In genomic region chrX:317424-318067, GRCh38 we compare ENCODE assay signal across 8 cellular contexts. TPM values are rescaled to one million over a fixed set of nuclear protein-coding genes. Genes with fewer than 3 reads are reported as not detected.
DNase-seq lines count a peak whose midpoint lies in the region; ATAC-seq, FAIRE-seq and TF ChIP-seq lines count a peak whose summit lies in the region.

No MANE protein-coding gene starts in this region.

- H3K36me3 Mint-ChIP-seq in activated CD8-positive, alpha-beta memory T cell treated with anti-CD3 and anti-CD28 coated beads, Interleukin-2, amount 10 ng/mL, durations not matched to agents 7 days and 5 days: peaks cover 8% of the 10 kb centered on the region
- H3K36me3 Mint-ChIP-seq in activated naive CD8-positive, alpha-beta T cell treated with anti-CD3 and anti-CD28 coated beads, Interleukin-2, amount 50 U/mL, for 24 hours (ENCODE audit: low read depth): peaks cover 16% of the 10 kb centered on the region

- in situ Hi-C loops in HepG2 (cut with HindIII; ENCODE audit: extremely low pct_ligation_motif_present, low pct_unique_long_range_greater_than_20kb): loop anchor here (5.0 kb wide), 1 partner anchor 40 kb away; no protein-coding TSS in a partner anchor

- DNase-seq in activated CD8-positive, alpha-beta memory T cell treated with anti-CD3 and anti-CD28 coated beads, Interleukin-2, amount 10 ng/mL, durations not matched to agents 7 days and 5 days: no peak
- no peak for DNase-seq in activated CD8-positive, alpha-beta memory T cell treated with anti-CD3 and anti-CD28 coated beads, Interleukin-2, amount 50 U/mL, for 48 hours
- peak; percentile 91 for DNase-seq in activated naive CD8-positive, alpha-beta T cell treated with anti-CD3 and anti-CD28 coated beads, Interleukin-2, amount 50 U/mL, for 24 hours
- no peak for DNase-seq in HepG2 (ENCODE audit: low spot score)
- no peak for DNase-seq in tibial artery
- no peak for DNase-seq in NCI-H82 (lab: John Stamatoyannopoulos, UW)
- no peak for DNase-seq in effector CD8-positive, alpha-beta T cell (lab: John Stamatoyannopoulos, UW)

- no peak for FAIRE-seq in HepG2 (lab: Jason Lieb, UNC)

- no TSS peak for BruUV-seq in HepG2 (replicated peaks; lab: Mats Ljungman, UMichigan)

- peak overlapping the region; percentile 40 for H3K27ac ChIP-seq in HepG2 (ENCODE audit: extremely low read length, insufficient read depth, low read length)
- H3K27ac ChIP-seq in tibial artery: peak overlapping the region; percentile 91 to 95

- H3K27me3 ChIP-seq in HepG2 (ENCODE audit: control insufficient read depth in 1 of 2, insufficient read depth in 2 of 2, low read length in 2 of 2) (no peaks in the 10 kb centered on the region), tibial artery (peaks cover 0 to 2% of the 10 kb centered on the region in 2 donors)

- intact Hi-C loops in HepG2 (cut with micrococcal nuclease; ENCODE audit: unreplicated experiment): loop anchor here (5.0 kb wide), 1 partner anchor 40 kb away; no protein-coding TSS in a partner anchor
- intact Hi-C loops in tibial artery (cut with DNase I; ENCODE audit: low total_unique reads): loop anchor here (5.0 to 10.0 kb wide), 3 partner anchors 70 to 1135 kb away; partner anchors contain the start of genes ASMTL, PPP2R3B and SLC25A6

- peak overlapping the region; percentile 99 for H3K27ac Mint-ChIP-seq in activated CD8-positive, alpha-beta memory T cell treated with anti-CD3 and anti-CD28 coated beads, Interleukin-2, amount 10 ng/mL, durations not matched to agents 7 days and 5 days
- H3K27ac Mint-ChIP-seq in activated naive CD8-positive, alpha-beta T cell treated with anti-CD3 and anti-CD28 coated beads, Interleukin-2, amount 50 U/mL, for 24 hours: peak overlapping the region; percentile 97

- H2AFZ ChIP-seq in HepG2 (ENCODE audit: low read length): no peak overlapping the region

- H3K4me3 Mint-ChIP-seq in activated CD8-positive, alpha-beta memory T cell treated with anti-CD3 and anti-CD28 coated beads, Interleukin-2, amount 10 ng/mL, durations not matched to agents 7 days and 5 days: peak overlapping the region; percentile 84
- peak overlapping the region; percentile 87 for H3K4me3 Mint-ChIP-seq in activated naive CD8-positive, alpha-beta T cell treated with anti-CD3 and anti-CD28 coated beads, Interleukin-2, amount 50 U/mL, for 24 hours

- H3K79me2 ChIP-seq in HepG2 (ENCODE audit: insufficient read depth, low read length): peaks cover 9% of the 10 kb centered on the region

- no peak overlapping the region for H3K9ac ChIP-seq in HepG2 (ENCODE audit: insufficient read depth, low read depth, low read length)

- no peak for TF ChIP-seq EP300 in HepG2 (IDR thresholded peaks at IDR 0.05; ENCODE audit: low read depth in 2 of 2, low read length in 2 of 2)
- no peak for TF ChIP-seq EP300 in HepG2 (CRISPR knock-in tag; IDR thresholded peaks at IDR 0.05; ENCODE audit: borderline replicate concordance)

- H4K20me1 ChIP-seq in HepG2 (ENCODE audit: insufficient read depth, low read length): peaks cover 6% of the 10 kb centered on the region; the same call in 1 of the 2 replicates

- no peak for TF ChIP-seq POLR2A in HepG2 (IDR thresholded peaks at IDR 0.05; ENCODE audit: insufficient read depth in 1 of 2, low read depth in 2 of 2, low read length in 2 of 2)

- POLR2A ChIA-PET in HepG2 (lab: Yijun Ruan, JAX): no interaction called here

- peaks cover 17% of the 10 kb centered on the region for H3K4me1 Mint-ChIP-seq in activated CD8-positive, alpha-beta memory T cell treated with anti-CD3 and anti-CD28 coated beads, Interleukin-2, amount 10 ng/mL, durations not matched to agents 7 days and 5 days
- H3K4me1 Mint-ChIP-seq in activated naive CD8-positive, alpha-beta T cell treated with anti-CD3 and anti-CD28 coated beads, Interleukin-2, amount 50 U/mL, for 24 hours: peaks cover 23% of the 10 kb centered on the region

- H3K4me3 ChIP-seq in HepG2 (replicated peaks in 1 of 3; ENCODE audit: insufficient read depth in 1 of 3, low read depth in 2 of 3, low read length in 3 of 3) (peak overlapping the region in 2 of 3 experiments; percentile 43 to 61; a peak in 4 of 6 replicates), tibial artery (peak overlapping the region; percentile 76 to 97)

- ATAC-seq in activated CD8-positive, alpha-beta memory T cell treated with anti-CD3 and anti-CD28 coated beads, Interleukin-2, amount 10 ng/mL, durations not matched to agents 7 days and 5 days: no peak
- ATAC-seq in activated naive CD8-positive, alpha-beta T cell treated with anti-CD3 and anti-CD28 coated beads, Interleukin-2, amount 50 U/mL, for 24 hours: no peak
- ATAC-seq in HepG2 (no peak), HG02763 (IDR thresholded peaks at IDR 0.05; ENCODE audit: unreplicated experiment) (no peak)

- H3K4me1 ChIP-seq in HepG2 (ENCODE audit: insufficient read depth, low read length) (peaks cover 13% of the 10 kb centered on the region), tibial artery (peaks cover 0 to 27% (median 16%) of the 10 kb centered on the region in 4 donors)

- CTCF ChIA-PET in activated CD8-positive, alpha-beta memory T cell treated with anti-CD3 and anti-CD28 coated beads, Interleukin-2, amount 10 ng/mL, durations not matched to agents 7 days and 5 days (lab: Charles Lee): no interaction called here
- CTCF ChIA-PET in HepG2 (lab: Yijun Ruan, JAX; ENCODE audit: low intra/inter-chr PET ratio, low total read pairs): no interaction called here

- no peak for TF ChIP-seq RAD21 in HepG2 (CRISPR knock-in tag; IDR thresholded peaks at IDR 0.05)

- H3K9me3 Mint-ChIP-seq in activated CD8-positive, alpha-beta memory T cell treated with anti-CD3 and anti-CD28 coated beads, Interleukin-2, amount 10 ng/mL, durations not matched to agents 7 days and 5 days (ENCODE audit: low read depth): no peaks in the 10 kb centered on the region
- H3K9me3 Mint-ChIP-seq in activated naive CD8-positive, alpha-beta T cell treated with anti-CD3 and anti-CD28 coated beads, Interleukin-2, amount 50 U/mL, for 24 hours: no peaks in the 10 kb centered on the region

- peaks cover 8 to 35% of the 10 kb centered on the region in 2 experiments; a peak in 4 of 5 replicates for H3K36me3 ChIP-seq in HepG2 (replicated peaks in 1 of 2; ENCODE audit: control insufficient read depth in 1 of 2, insufficient read depth in 2 of 2, low read length in 2 of 2)
- peaks cover 22 to 37% (median 35%) of the 10 kb centered on the region in 3 donors for H3K36me3 ChIP-seq in tibial artery

- no peaks in the 10 kb centered on the region for H3K27me3 Mint-ChIP-seq in activated CD8-positive, alpha-beta memory T cell treated with anti-CD3 and anti-CD28 coated beads, Interleukin-2, amount 10 ng/mL, durations not matched to agents 7 days and 5 days
- H3K27me3 Mint-ChIP-seq in activated naive CD8-positive, alpha-beta T cell treated with anti-CD3 and anti-CD28 coated beads, Interleukin-2, amount 50 U/mL, for 24 hours: peaks cover 4% of the 10 kb centered on the region

- H3K4me2 ChIP-seq in HepG2 (ENCODE audit: low read depth, low read length): 0 out of 2 replicates have a peak overlapping the region, but pooled peaks have one; percentile 18

- H3K9me3 ChIP-seq in HepG2 (ENCODE audit: low read length): no peaks in the 10 kb centered on the region
- H3K9me3 ChIP-seq in tibial artery: no peaks in the 10 kb centered on the region

- no peak for TF ChIP-seq CTCF in HepG2 (CRISPR knock-in tag; IDR thresholded peaks at IDR 0.05)
- no peak for TF ChIP-seq CTCF in tibial artery (IDR thresholded peaks at IDR 0.05)

- 71% methylated on average over 23 of the region's 28 CpGs for WGBS in HepG2 (ENCODE audit: low lambda C conversion rate)

RNA-seq across cellular contexts. Expression of gene GTPBP6, which starts 1.1 kb away (rescaled TPM):
- total RNA-seq in activated CD8-positive, alpha-beta memory T cell treated with anti-CD3 and anti-CD28 coated beads, Interleukin-2, amount 10 ng/mL, durations not matched to agents 7 days and 5 days: 10 to 100 TPM; 53.2 to 57.2 TPM
- 35.6 and 39.6 TPM in 2 replicates for total RNA-seq in HepG2 (2016; rRNA removed; fragmentation: Illumina TruSeq; extraction: Trizol)
- 33.9 and 34.6 TPM in 2 replicates for total RNA-seq in HepG2 (2016; cell fraction: cytosol; rRNA removed; fragmentation: Illumina TruSeq; extraction: Trizol; ENCODE audit: low read depth)
- total RNA-seq in HepG2 (2016; cell fraction: insoluble cytoplasmic fraction; rRNA removed; fragmentation: Illumina TruSeq; extraction: Trizol): 32.3 and 41.0 TPM in 2 replicates
- 50.6 and 52.4 TPM in 2 replicates for total RNA-seq in HepG2 (2016; cell fraction: membrane; rRNA removed; fragmentation: Illumina TruSeq; extraction: Trizol)
- total RNA-seq in HepG2 (2016; cell fraction: nucleus; rRNA removed; fragmentation: Illumina TruSeq; extraction: Trizol): 17.0 and 20.4 TPM in 2 replicates
- 20.2 and 22.1 TPM in 2 replicates for polyA plus RNA-seq in HepG2 (2011; rRNA removed)
- polyA plus RNA-seq in HepG2 (2011; cell fraction: cytosol; rRNA removed): 18.4 and 31.3 TPM in 2 replicates
- 29.4 and 36.8 TPM in 2 replicates for polyA plus RNA-seq in HepG2 (2011; cell fraction: nucleus; rRNA removed)
- polyA plus RNA-seq in HepG2 (2012): 16.6 and 18.3 TPM in 2 replicates
- 46.6 and 50.3 TPM in 2 replicates for polyA plus RNA-seq in HepG2 (2016; cell fraction: cytosol; fragmentation: Illumina TruSeq; extraction: Trizol; ENCODE audit: low read depth)
- polyA plus RNA-seq in HepG2 (2016; cell fraction: insoluble cytoplasmic fraction; fragmentation: Illumina TruSeq; extraction: Trizol; ENCODE audit: low read depth): 38.1 and 42.7 TPM in 2 replicates
- polyA plus RNA-seq in HepG2 (2016; cell fraction: membrane; fragmentation: Illumina TruSeq; extraction: Trizol; ENCODE audit: low read depth): 50.6 and 54.4 TPM in 2 replicates
- 41.5 and 48.9 TPM in 2 replicates for polyA plus RNA-seq in HepG2 (2016; cell fraction: nucleus; fragmentation: Illumina TruSeq; extraction: Trizol; ENCODE audit: insufficient read depth, low read depth)
- polyA minus RNA-seq in HepG2 (2011; rRNA and poly(A)+ RNA removed; ENCODE audit: low replicate concordance): 14.7 and 27.7 TPM in 2 replicates
- 10.6 and 14.2 TPM in 2 replicates for polyA minus RNA-seq in HepG2 (2011; cell fraction: cytosol; rRNA and poly(A)+ RNA removed)
- polyA minus RNA-seq in HepG2 (2011; cell fraction: nucleus; rRNA and poly(A)+ RNA removed): 4.7 and 7.2 TPM in 2 replicates

RNA-seq across cellular contexts. Expression of gene PLCXD1, which starts 36.4 kb away (rescaled TPM):
- 10 to 100 TPM; 41.1 to 67.9 TPM for total RNA-seq in activated CD8-positive, alpha-beta memory T cell treated with anti-CD3 and anti-CD28 coated beads, Interleukin-2, amount 10 ng/mL, durations not matched to agents 7 days and 5 days
- total RNA-seq in HepG2 (2016; rRNA removed; fragmentation: Illumina TruSeq; extraction: Trizol): 87.7 and 111 TPM in 2 replicates
- total RNA-seq in HepG2 (2016; cell fraction: cytosol; rRNA removed; fragmentation: Illumina TruSeq; extraction: Trizol; ENCODE audit: low read depth): 14.7 and 15.6 TPM in 2 replicates
- 93.5 and 100 TPM in 2 replicates for total RNA-seq in HepG2 (2016; cell fraction: insoluble cytoplasmic fraction; rRNA removed; fragmentation: Illumina TruSeq; extraction: Trizol)
- 44.6 and 46.3 TPM in 2 replicates for total RNA-seq in HepG2 (2016; cell fraction: membrane; rRNA removed; fragmentation: Illumina TruSeq; extraction: Trizol)
- 61.7 and 72.3 TPM in 2 replicates for total RNA-seq in HepG2 (2016; cell fraction: nucleus; rRNA removed; fragmentation: Illumina TruSeq; extraction: Trizol)
- polyA plus RNA-seq in HepG2 (2011; rRNA removed): 153 and 202 TPM in 2 replicates
- polyA plus RNA-seq in HepG2 (2011; cell fraction: cytosol; rRNA removed): 97.5 and 98.8 TPM in 2 replicates
- polyA plus RNA-seq in HepG2 (2011; cell fraction: nucleus; rRNA removed): 373 and 416 TPM in 2 replicates
- 118 and 196 TPM in 2 replicates for polyA plus RNA-seq in HepG2 (2012)
- polyA plus RNA-seq in HepG2 (2016; cell fraction: cytosol; fragmentation: Illumina TruSeq; extraction: Trizol; ENCODE audit: low read depth): 10.9 TPM in 2 replicates
- polyA plus RNA-seq in HepG2 (2016; cell fraction: insoluble cytoplasmic fraction; fragmentation: Illumina TruSeq; extraction: Trizol; ENCODE audit: low read depth): 71.2 and 91.8 TPM in 2 replicates
- polyA plus RNA-seq in HepG2 (2016; cell fraction: membrane; fragmentation: Illumina TruSeq; extraction: Trizol; ENCODE audit: low read depth): 29.2 and 29.4 TPM in 2 replicates
- polyA plus RNA-seq in HepG2 (2016; cell fraction: nucleus; fragmentation: Illumina TruSeq; extraction: Trizol; ENCODE audit: insufficient read depth, low read depth): 178 and 219 TPM in 2 replicates
- 70.5 and 467 TPM in 2 replicates for polyA minus RNA-seq in HepG2 (2011; rRNA and poly(A)+ RNA removed; ENCODE audit: low replicate concordance)
- polyA minus RNA-seq in HepG2 (2011; cell fraction: cytosol; rRNA and poly(A)+ RNA removed): 116 and 195 TPM in 2 replicates
- 115 and 118 TPM in 2 replicates for polyA minus RNA-seq in HepG2 (2011; cell fraction: nucleus; rRNA and poly(A)+ RNA removed)
